ENCODE assay signal across 8 cellular contexts in the genomic region with DNA sequence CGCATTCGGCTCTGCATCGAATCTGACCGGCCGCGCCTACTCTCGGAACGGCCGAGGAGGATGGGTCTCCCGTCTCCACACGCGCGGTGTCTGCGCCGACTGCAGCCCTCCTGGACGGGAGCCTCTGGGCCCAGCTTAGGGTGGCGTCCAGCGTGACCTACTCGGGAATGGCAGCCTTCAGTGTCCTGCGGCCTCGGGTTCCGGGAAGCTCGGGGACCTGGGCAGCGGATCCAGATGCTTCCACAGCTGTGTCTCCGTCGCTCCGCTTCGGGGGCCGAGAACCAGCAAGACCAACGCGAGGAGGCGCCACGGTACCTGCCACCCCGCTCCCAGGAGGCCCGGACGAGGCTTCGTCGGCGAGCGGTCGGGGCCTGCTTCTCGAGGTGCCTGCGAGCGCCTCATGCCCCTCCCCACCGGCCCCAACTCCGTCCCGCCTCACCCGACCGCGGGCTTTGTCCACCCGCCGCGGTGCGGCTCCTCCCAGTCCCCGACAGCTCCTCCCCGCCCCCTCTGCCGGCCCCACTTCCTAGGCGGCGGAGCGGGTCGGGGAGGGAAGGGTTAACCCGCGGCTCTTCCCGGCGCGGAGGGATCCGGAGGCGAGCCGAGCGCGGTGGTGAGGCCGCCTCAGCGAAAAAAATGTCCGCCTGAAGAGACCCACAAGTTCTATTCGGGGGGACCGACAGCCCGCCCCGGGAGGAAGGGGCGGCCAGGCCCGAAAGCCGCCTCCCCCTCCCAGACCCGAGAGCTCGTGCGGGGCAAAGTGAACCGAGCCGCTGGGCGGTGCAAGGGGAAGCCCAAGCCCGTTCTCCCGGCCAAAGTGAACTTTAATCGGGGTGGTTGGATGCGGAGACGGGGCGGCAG. TPM values are rescaled to one million over a fixed set of nuclear protein-coding genes. Genes with fewer than 3 reads are reported as not detected.
DNase-seq lines count a peak whose midpoint lies in the region; ATAC-seq and TF ChIP-seq lines count a peak whose summit lies in the region.

TSS of gene TCF12 (plus strand) at position 599 of the 861 bp plus-strand sequence. CDS start 1,270 bp downstream, outside the sequence.

- no peaks in the 10 kb centered on the region for H3K9me3 ChIP-seq in BE2C

- POLR2A ChIA-PET in activated CD4-positive, alpha-beta T cell treated with anti-CD3 and anti-CD28 coated beads for 36 hours (lab: Charles Lee) = interaction anchor here (0.7 to 1.5 kb wide), 4 partner anchors 31 to 453 kb away, joined by 3 to 6 read pairs (median 4); partner anchors contain the start of gene MNS1

- peak within 1 kb of the TSS; percentile 86 for H3K4me3 ChIP-seq in BE2C (ENCODE audit: low read depth, low read length)

- ATAC-seq in HG03439 (IDR thresholded peaks at IDR 0.05; ENCODE audit: unreplicated experiment) = peak; percentile 74
- ATAC-seq in activated CD4-positive, alpha-beta T cell treated with anti-CD3 and anti-CD28 coated beads for 36 hours = peak; percentile 85

- H3K27ac ChIP-seq in cingulate gyrus (ENCODE audit: low read depth, low read length) = peak within 1 kb of the TSS; percentile 91
- H3K27ac ChIP-seq in layer of hippocampus (ENCODE audit: low read depth, low read length) = peak within 1 kb of the TSS; percentile 94

- H3K4me1 Mint-ChIP-seq in activated CD4-positive, alpha-beta T cell treated with anti-CD3 and anti-CD28 coated beads for 36 hours = peaks cover 30% of the 10 kb centered on the region

- H3K4me3 Mint-ChIP-seq in activated CD4-positive, alpha-beta T cell treated with anti-CD3 and anti-CD28 coated beads for 36 hours = peak within 1 kb of the TSS; percentile 82

- intact Hi-C loops in activated CD4-positive, alpha-beta T cell treated with anti-CD3 and anti-CD28 coated beads for 36 hours (cut with DNase I, micrococcal nuclease) = loop anchor here (1.0 to 10.0 kb wide), 7 partner anchors 31 to 388 kb away; partner anchors contain the start of gene ZNF280D (in 1 of the 2)

- DNase-seq in BE2C (peak; percentile 99), NCI-H510A treated with DMSO at 0.1 percent for 48 hours (lab: John Stamatoyannopoulos, UW) (peak; percentile 68)
- peak; percentile 95 for DNase-seq in activated CD4-positive, alpha-beta T cell treated with anti-CD3 and anti-CD28 coated beads for 36 hours
- DNase-seq in stimulated activated CD4-positive, alpha-beta T cell treated with anti-CD3 and anti-CD28 coated beads, Interleukin-1b, Interleukin-23, amount 100 ng/mL, for 4 hours (ENCODE audit: low read depth in 2 of 2) = peak; percentile 83 to 91

- peaks cover 7% of the 10 kb centered on the region for H3K4me1 ChIP-seq in BE2C

- H3K9me3 Mint-ChIP-seq in activated CD4-positive, alpha-beta T cell treated with anti-CD3 and anti-CD28 coated beads for 36 hours (ENCODE audit: low read depth) = no peaks in the 10 kb centered on the region

- H3K36me3 ChIP-seq in BE2C = peaks cover 36% of the 10 kb centered on the region

- CTCF ChIA-PET in activated CD4-positive, alpha-beta T cell treated with anti-CD3 and anti-CD28 coated beads for 36 hours (lab: Charles Lee) = interaction anchor here (0.7 to 1.8 kb wide), 5 partner anchors 10 to 389 kb away, joined by 3 to 5 read pairs (median 3); no protein-coding TSS in a partner anchor

- peaks cover 13% of the 10 kb centered on the region for H3K36me3 Mint-ChIP-seq in activated CD4-positive, alpha-beta T cell treated with anti-CD3 and anti-CD28 coated beads for 36 hours (ENCODE audit: low read depth)

- peak; percentile 56 for TF ChIP-seq CTCF in BE2C (IDR thresholded peaks at IDR 0.05; ENCODE audit: low read depth, low read length)

- TF ChIP-seq POLR2A in GM19193 (IDR thresholded peaks at IDR 0.05; ENCODE audit: extremely low read depth, insufficient read depth, insufficient read length) = peak; percentile 38

- no peaks in the 10 kb centered on the region for H3K27me3 Mint-ChIP-seq in activated CD4-positive, alpha-beta T cell treated with anti-CD3 and anti-CD28 coated beads for 36 hours

- H3K27ac Mint-ChIP-seq in activated CD4-positive, alpha-beta T cell treated with anti-CD3 and anti-CD28 coated beads for 36 hours = peak within 1 kb of the TSS; percentile 84

- H3K27me3 ChIP-seq in BE2C (no peaks in the 10 kb centered on the region), layer of hippocampus (ENCODE audit: control insufficient read depth, insufficient read depth, low read length) (no peaks in the 10 kb centered on the region)

RNA-seq across cellular contexts. Expression of gene TCF12, which starts in this region (rescaled TPM):
- 145 TPM for polyA plus RNA-seq in BE2C (2012; ENCODE audit: insufficient read depth, insufficient read length, low read depth)
- 10 to 100 TPM; 61.1 to 74.9 TPM for total RNA-seq in activated CD4-positive, alpha-beta T cell treated with anti-CD3 and anti-CD28 coated beads for 36 hours

Comparison
In these comparisons a context has a peak if more than half of its experiments do, and no peak if none do; other contexts are left out.
1. Peak in every context shown above with its lines: DNase-seq, ATAC-seq, H3K4me3 ChIP-seq and H3K27ac ChIP-seq.